Comparison of ENCODE assay signal across 9 cellular contexts in the genomic region with DNA sequence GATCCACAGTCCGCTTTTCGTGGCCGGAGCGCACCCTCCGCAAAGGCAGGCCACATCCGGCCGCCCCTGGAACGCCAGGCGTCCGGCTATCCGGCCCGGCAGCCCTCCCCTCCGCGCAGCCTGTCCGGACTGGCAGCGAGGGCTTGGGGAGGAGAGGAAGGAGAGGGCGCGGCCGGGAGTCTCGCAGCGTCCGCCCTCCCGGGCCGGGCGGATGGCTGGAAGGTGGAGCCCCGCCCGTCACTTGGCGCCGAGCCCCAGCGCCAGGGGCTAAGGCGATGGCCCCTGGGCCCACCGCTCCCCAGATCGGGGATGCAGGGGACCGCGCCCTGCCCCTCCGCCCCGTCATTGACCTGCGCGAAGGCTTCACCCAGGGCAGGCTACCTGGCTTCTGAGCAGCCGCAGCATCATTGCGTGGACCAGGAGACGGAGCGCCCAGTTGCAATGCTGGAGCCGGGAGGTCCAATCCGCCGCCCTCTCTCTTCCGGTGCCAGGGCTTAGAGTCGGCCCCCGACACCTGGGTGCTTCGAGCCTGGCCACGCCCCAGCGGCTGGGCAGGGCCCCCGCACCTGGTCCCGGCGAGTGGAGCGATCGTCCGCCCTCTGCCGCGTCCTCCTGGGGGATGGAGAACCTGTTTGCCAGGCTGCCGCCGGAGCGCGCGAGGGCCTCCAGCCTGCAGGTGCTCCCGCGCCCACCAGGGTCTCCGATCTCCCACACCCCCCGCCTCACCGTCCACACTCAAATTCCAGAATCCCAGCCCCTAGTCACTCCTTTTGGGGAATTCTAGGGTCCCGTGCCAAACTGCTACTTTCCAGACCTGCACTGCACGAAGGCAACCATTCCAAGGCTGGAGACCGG. TPM values are rescaled to one million over a fixed set of nuclear protein-coding genes. Genes with fewer than 3 reads are reported as not detected.
DNase-seq lines count a peak whose midpoint lies in the region; ATAC-seq, FAIRE-seq and TF ChIP-seq lines count a peak whose summit lies in the region.
"Had no signal": no experiment of that assay in that cellular context is flagged by ENCODE, and none has a peak within 500 bp of the region (broad histone marks: within the 10 kb centered on the region; RNA-seq: fewer than 3 reads in every experiment).

FUT1 (minus strand) TSS at position 131 of the 855 bp plus-strand sequence. CDS start 1,360 bp downstream, outside the sequence.

- TF ChIP-seq POLR2A in NB4 (IDR thresholded peaks at IDR 0.05; ENCODE audit: extremely low read depth, insufficient read length) (peak; percentile 67), HepG2 (IDR thresholded peaks at IDR 0.05; ENCODE audit: insufficient read depth in 1 of 2, low read depth in 2 of 2, low read length in 2 of 2) (no peak)

- H3K4me1 Mint-ChIP-seq in Caco-2 (ENCODE audit: low read depth, unreplicated experiment), result peaks cover 33% of the 10 kb centered on the region
- H3K4me1 Mint-ChIP-seq in dendritic cell treated with granulocyte-macrophage colony-stimulating factor and Interleukin-4, amounts not matched to agents 40 ng/mL and 50 ng/mL, for 4 days (ENCODE audit: low read depth), result peaks cover 26% of the 10 kb centered on the region

- CTCF ChIA-PET in Caco-2 (lab: Charles Lee) (no interaction called here), HepG2 (lab: Yijun Ruan, JAX; ENCODE audit: low intra/inter-chr PET ratio, low total read pairs) (no interaction called here)

- intact Hi-C loops in Caco-2 (cut with micrococcal nuclease; ENCODE audit: unreplicated experiment), result loop anchor here (1.0 kb wide), 1 partner anchor 13 kb away; no protein-coding TSS in a partner anchor
- intact Hi-C loops in dendritic cell treated with granulocyte-macrophage colony-stimulating factor and Interleukin-4, amounts not matched to agents 40 ng/mL and 50 ng/mL, for 4 days (cut with micrococcal nuclease), result no loop called here
- intact Hi-C loops in HepG2 (cut with micrococcal nuclease; ENCODE audit: unreplicated experiment), result no loop called here

- in situ Hi-C loops in HepG2 (cut with HindIII; ENCODE audit: extremely low pct_ligation_motif_present, low pct_unique_long_range_greater_than_20kb), result no loop called here

- no peak for ATAC-seq in HepG2
- ATAC-seq in thoracic aorta (ENCODE audit: insufficient number of reproducible peaks, low FRiP score, low read depth), result no peak
- no peak for ATAC-seq in GM21360 (IDR thresholded peaks at IDR 0.05; ENCODE audit: unreplicated experiment)

- H3K9me3 ChIP-seq in Caco-2 (no peaks in the 10 kb centered on the region), HepG2 (ENCODE audit: low read length) (no peaks in the 10 kb centered on the region), thoracic aorta (no peaks in the 10 kb centered on the region)

- no peak within 1 kb of the TSS for H3K4me2 ChIP-seq in HepG2 (ENCODE audit: low read depth, low read length)

- peak within 1 kb of the TSS; percentile 39 for H3K4me3 ChIP-seq in Caco-2 (ENCODE audit: low read depth, low read length)
- peak within 1 kb of the TSS; percentile 78 for H3K4me3 ChIP-seq in NB4 (ENCODE audit: low read depth, low read length)
- H3K4me3 ChIP-seq in HepG2 (replicated peaks in 1 of 3; ENCODE audit: insufficient read depth in 1 of 3, low read depth in 2 of 3, low read length in 3 of 3), result no peak within 1 kb of the TSS
- H3K4me3 ChIP-seq in thoracic aorta, result peak within 1 kb of the TSS; percentile 54

- DNase-seq in Caco-2 (peak; percentile 97 to 99), NB4 (ENCODE audit: low read depth) (peak; percentile 93), T-helper 22 cell (ENCODE audit: low read depth) (peak; percentile 11), HepG2 (ENCODE audit: low spot score) (no peak), thoracic aorta (ENCODE audit: low spot score) (no peak), NCI-H446 treated with DMSO at 0.1 percent for 48 hours (lab: John Stamatoyannopoulos, UW) (no peak)

- H3K4me1 ChIP-seq in Caco-2, result peaks cover 31% of the 10 kb centered on the region
- H3K4me1 ChIP-seq in HepG2 (ENCODE audit: insufficient read depth, low read length), result peaks cover 42% of the 10 kb centered on the region
- peaks cover 7 to 11% of the 10 kb centered on the region in 2 donors for H3K4me1 ChIP-seq in thoracic aorta (ENCODE audit: control insufficient read depth in 1 of 2, low read depth in 2 of 2)

- no peaks in the 10 kb centered on the region for H3K36me3 ChIP-seq in Caco-2 (ENCODE audit: control insufficient read depth, insufficient read depth, low read length)
- H3K36me3 ChIP-seq in HepG2 (replicated peaks in 1 of 2; ENCODE audit: control insufficient read depth in 1 of 2, insufficient read depth in 2 of 2, low read length in 2 of 2), result no peaks in the 10 kb centered on the region
- H3K36me3 ChIP-seq in thoracic aorta, result no peaks in the 10 kb centered on the region

- no peak within 1 kb of the TSS for H3K9ac ChIP-seq in HepG2 (ENCODE audit: insufficient read depth, low read depth, low read length)

- H3K27ac ChIP-seq in HepG2 (ENCODE audit: extremely low read length, insufficient read depth, low read length), result no peak within 1 kb of the TSS
- no peak within 1 kb of the TSS for H3K27ac ChIP-seq in thoracic aorta

- H3K79me2 ChIP-seq in HepG2 (ENCODE audit: insufficient read depth, low read length), result no peaks in the 10 kb centered on the region

- no peaks in the 10 kb centered on the region for H3K9me3 Mint-ChIP-seq in Caco-2 (ENCODE audit: unreplicated experiment)
- no peaks in the 10 kb centered on the region for H3K9me3 Mint-ChIP-seq in dendritic cell treated with granulocyte-macrophage colony-stimulating factor and Interleukin-4, amounts not matched to agents 40 ng/mL and 50 ng/mL, for 4 days

- POLR2A ChIA-PET in Caco-2 (lab: Charles Lee) (no interaction called here), HepG2 (lab: Yijun Ruan, JAX) (no interaction called here)

- H3K27ac Mint-ChIP-seq in Caco-2 (ENCODE audit: unreplicated experiment), result peak within 1 kb of the TSS; percentile 96
- peak within 1 kb of the TSS; percentile 78 for H3K27ac Mint-ChIP-seq in dendritic cell treated with granulocyte-macrophage colony-stimulating factor and Interleukin-4, amounts not matched to agents 40 ng/mL and 50 ng/mL, for 4 days

- TF ChIP-seq EP300 in HepG2 (IDR thresholded peaks at IDR 0.05; ENCODE audit: low read depth in 2 of 2, low read length in 2 of 2), result no peak
- TF ChIP-seq EP300 in HepG2 (CRISPR knock-in tag; IDR thresholded peaks at IDR 0.05; ENCODE audit: borderline replicate concordance), result no peak

- no peaks in the 10 kb centered on the region for H4K20me1 ChIP-seq in HepG2 (ENCODE audit: insufficient read depth, low read length)

- no peak for TF ChIP-seq RAD21 in HepG2 (CRISPR knock-in tag; IDR thresholded peaks at IDR 0.05)

- 96% methylated on average over 36 of the region's 73 CpGs for WGBS in HepG2 (ENCODE audit: low lambda C conversion rate)

- H2AFZ ChIP-seq in HepG2 (ENCODE audit: low read length), result no peak within 1 kb of the TSS

- TF ChIP-seq CTCF in Caco-2 (IDR thresholded peaks at IDR 0.05; ENCODE audit: insufficient read depth in 1 of 2, low read depth in 1 of 2, low read length in 1 of 2, severe bottlenecking in 1 of 2, unreplicated experiment in 1 of 2) (peak; percentile 64 to 71), NB4 (IDR thresholded peaks at IDR 0.05; ENCODE audit: low read depth, low read length) (no peak), HepG2 (CRISPR knock-in tag; IDR thresholded peaks at IDR 0.05) (no peak), thoracic aorta (IDR thresholded peaks at IDR 0.05) (no peak)

- no peak for FAIRE-seq in HepG2 (lab: Jason Lieb, UNC)

- H3K36me3 Mint-ChIP-seq in Caco-2 (ENCODE audit: insufficient read depth, unreplicated experiment), result peaks cover 43% of the 10 kb centered on the region
- H3K36me3 Mint-ChIP-seq in dendritic cell treated with granulocyte-macrophage colony-stimulating factor and Interleukin-4, amounts not matched to agents 40 ng/mL and 50 ng/mL, for 4 days (ENCODE audit: low read depth), result no peaks in the 10 kb centered on the region

- BruUV-seq in Caco-2 (replicated peaks; lab: Mats Ljungman, UMichigan), result no TSS peak
- BruUV-seq in HepG2 (replicated peaks; lab: Mats Ljungman, UMichigan), result no TSS peak

- no peaks in the 10 kb centered on the region for H3K27me3 Mint-ChIP-seq in Caco-2 (ENCODE audit: insufficient read depth, unreplicated experiment)
- peaks cover 82% of the 10 kb centered on the region for H3K27me3 Mint-ChIP-seq in dendritic cell treated with granulocyte-macrophage colony-stimulating factor and Interleukin-4, amounts not matched to agents 40 ng/mL and 50 ng/mL, for 4 days

- H3K4me3 Mint-ChIP-seq in Caco-2 (ENCODE audit: unreplicated experiment), result peak within 1 kb of the TSS; percentile 89
- peak within 1 kb of the TSS; percentile 62 for H3K4me3 Mint-ChIP-seq in dendritic cell treated with granulocyte-macrophage colony-stimulating factor and Interleukin-4, amounts not matched to agents 40 ng/mL and 50 ng/mL, for 4 days

- H3K27me3 ChIP-seq in Caco-2 (replicated peaks; ENCODE audit: control insufficient read depth, insufficient read depth, low read length), result no peaks in the 10 kb centered on the region
- no peaks in the 10 kb centered on the region for H3K27me3 ChIP-seq in HepG2 (ENCODE audit: control insufficient read depth in 1 of 2, insufficient read depth in 2 of 2, low read length in 2 of 2)
- H3K27me3 ChIP-seq in thoracic aorta (replicated peaks; ENCODE audit: insufficient read depth), result no peaks in the 10 kb centered on the region

RNA-seq across cellular contexts. Expression of gene FUT1, which starts in this region (rescaled TPM):
- total RNA-seq in Caco-2 (2022) (26.1 and 30.5 TPM in 2 replicates), HepG2 (2016; rRNA removed; fragmentation: Illumina TruSeq; extraction: Trizol) (0.07 TPM in 2 replicates), thoracic aorta (under 1 TPM; 0.27 to 0.99 TPM)
- total RNA-seq in HepG2 (2016; cell fraction: cytosol; rRNA removed; fragmentation: Illumina TruSeq; extraction: Trizol; ENCODE audit: low read depth), result not detected in 2 replicates
- total RNA-seq in HepG2 (2016; cell fraction: insoluble cytoplasmic fraction; rRNA removed; fragmentation: Illumina TruSeq; extraction: Trizol), result 0.09 TPM in 1 of 2 replicates, not detected in the other
- total RNA-seq in HepG2 (2016; cell fraction: membrane; rRNA removed; fragmentation: Illumina TruSeq; extraction: Trizol), result 0.07 and 0.09 TPM in 2 replicates
- 0.09 TPM in 1 of 2 replicates, not detected in the other for total RNA-seq in HepG2 (2016; cell fraction: nucleus; rRNA removed; fragmentation: Illumina TruSeq; extraction: Trizol)
- polyA plus RNA-seq in HepG2 (2011; rRNA removed), result 1.1 and 1.5 TPM in 2 replicates
- polyA plus RNA-seq in HepG2 (2011; cell fraction: cytosol; rRNA removed), result 0.71 and 0.98 TPM in 2 replicates
- polyA plus RNA-seq in HepG2 (2011; cell fraction: nucleus; rRNA removed), result 2.0 and 2.5 TPM in 2 replicates
- polyA plus RNA-seq in HepG2 (2012), result 0.47 and 1.7 TPM in 2 replicates
- polyA plus RNA-seq in HepG2 (2016; cell fraction: cytosol; fragmentation: Illumina TruSeq; extraction: Trizol; ENCODE audit: low read depth), result not detected in 2 replicates
- polyA plus RNA-seq in HepG2 (2016; cell fraction: insoluble cytoplasmic fraction; fragmentation: Illumina TruSeq; extraction: Trizol; ENCODE audit: low read depth), result not detected in 2 replicates
- polyA plus RNA-seq in HepG2 (2016; cell fraction: membrane; fragmentation: Illumina TruSeq; extraction: Trizol; ENCODE audit: low read depth), result 0.14 TPM in 1 of 2 replicates, not detected in the other
- 0.26 TPM in 1 of 2 replicates, not detected in the other for polyA plus RNA-seq in HepG2 (2016; cell fraction: nucleus; fragmentation: Illumina TruSeq; extraction: Trizol; ENCODE audit: insufficient read depth, low read depth)
- 1.8 and 2.9 TPM in 2 replicates for polyA minus RNA-seq in HepG2 (2011; rRNA and poly(A)+ RNA removed; ENCODE audit: low replicate concordance)
- 0.97 and 0.99 TPM in 2 replicates for polyA minus RNA-seq in HepG2 (2011; cell fraction: cytosol; rRNA and poly(A)+ RNA removed)
- 0.64 and 1.5 TPM in 2 replicates for polyA minus RNA-seq in HepG2 (2011; cell fraction: nucleus; rRNA and poly(A)+ RNA removed)
- total RNA-seq: HT1080 had no signal

Comparison
In these comparisons a context has a peak if more than half of its experiments do, and no peak if none do; other contexts are left out.
1. RNA of gene FUT1 (total RNA-seq): 26.1 to 30.5 TPM in Caco-2; 0.27 to 0.99 TPM in thoracic aorta and 0.07 to 0.09 TPM in HepG2; every median in the first group is over 10 times any median in the second.
2. DNase-seq: peak in Caco-2 (2 of 2), NB4 (single experiment) and T-helper 22 cell (single experiment); none in HepG2 (single experiment), thoracic aorta (single experiment) and NCI-H446 treated with DMSO at 0.1 percent for 48 hours (single experiment).
3. H3K4me3 ChIP-seq: peak in Caco-2 (single experiment), NB4 (single experiment) and thoracic aorta (single experiment); none in HepG2 (0 of 3).
4. CTCF ChIP-seq: peak in Caco-2 (2 of 2); none in NB4 (single experiment), HepG2 (single experiment) and thoracic aorta (single experiment).